Comparison of ENCODE assay signal across 1 cellular context in genomic region chr15:45298964-45299378, GRCh38.
TF ChIP-seq lines count a peak whose summit lies in the region.
"Not testable (repeated sequence)": the region's sequence is repeated elsewhere in the genome, so short reads cannot be mapped to it uniquely, and the experiment has no call there.

No MANE protein-coding gene starts in this region.

TF ChIP-seq in HepG2, 621 proteins besides CTCF, POLR2A, EP300 and RAD21 (continued from another document and continues in another):
- TF ChIP-seq ZKSCAN8 (CRISPR knock-in tag; IDR thresholded peaks at IDR 0.05; ENCODE audit: borderline replicate concordance) (peak; percentile 38; the same call in 1 of the 2 replicates), MLX (CRISPR knock-in tag; IDR thresholded peaks at IDR 0.05) (peak; percentile 55; the same call in 1 of the 2 replicates), MEF2D (CRISPR knock-in tag; IDR thresholded peaks at IDR 0.05) (peak; percentile 58; the same call in 1 of the 2 replicates), ZNF362 (CRISPR knock-in tag; IDR thresholded peaks at IDR 0.05; ENCODE audit: borderline replicate concordance) (0 out of 2 replicates have a peak, but pooled peaks have one; percentile 19), SOX6 (CRISPR knock-in tag; IDR thresholded peaks at IDR 0.05) (peak; percentile 98), PATZ1 (CRISPR knock-in tag; IDR thresholded peaks at IDR 0.05) (peak; percentile 60; the same call in 1 of the 2 replicates), ZBTB7B (CRISPR knock-in tag; IDR thresholded peaks at IDR 0.05) (peak; percentile 70), ZSCAN29 (CRISPR knock-in tag; conservative IDR thresholded peaks at IDR 0.05) (0 out of 2 replicates have a peak, but pooled peaks have one; percentile 22), ZNF556 (CRISPR knock-in tag; IDR thresholded peaks at IDR 0.05; ENCODE audit: borderline replicate concordance) (peak; percentile 29; the same call in 1 of the 2 replicates), SOX13 (IDR thresholded peaks at IDR 0.05) (peak; percentile 53; the same call in 1 of the 2 replicates), SOX13 (CRISPR knock-in tag; conservative IDR thresholded peaks at IDR 0.05 in 1 of 2, IDR thresholded peaks at IDR 0.05 in 1 of 2) (peak in 1 of 2 experiments; percentile 90; a peak in 2 of 4 replicates), THAP11 (CRISPR knock-in tag; IDR thresholded peaks at IDR 0.05) (peak; percentile 58; the same call in 1 of the 2 replicates), SIX1 (CRISPR knock-in tag; IDR thresholded peaks at IDR 0.05; ENCODE audit: borderline replicate concordance) (peak; percentile 25; the same call in 1 of the 2 replicates), ZNF652 (CRISPR knock-in tag; IDR thresholded peaks at IDR 0.05; ENCODE audit: borderline replicate concordance, low read depth) (peak; percentile 14; the same call in 1 of the 2 replicates), GATAD2A (CRISPR knock-in tag; IDR thresholded peaks at IDR 0.05) (peak; percentile 85), ASH2L (IDR thresholded peaks at IDR 0.05; ENCODE audit: insufficient read length, low read depth, low read length) (peak; percentile 37), ZNF331 (CRISPR knock-in tag; IDR thresholded peaks at IDR 0.05) (peak; percentile 75; the same call in 1 of the 2 replicates), HOMEZ (CRISPR knock-in tag; IDR thresholded peaks at IDR 0.05; ENCODE audit: low read depth) (peak; percentile 94; the same call in 1 of the 2 replicates), TBX2 (CRISPR knock-in tag; IDR thresholded peaks at IDR 0.05; ENCODE audit: borderline replicate concordance) (peak; percentile 57; the same call in 1 of the 2 replicates), ZBTB20 (CRISPR knock-in tag; IDR thresholded peaks at IDR 0.05; ENCODE audit: borderline replicate concordance, low read depth) (peak; percentile 54; the same call in 1 of the 2 replicates), FOXP4 (CRISPR knock-in tag; IDR thresholded peaks at IDR 0.05) (peak; percentile 66), POGZ (CRISPR knock-in tag; IDR thresholded peaks at IDR 0.05) (peak; percentile 95), ZHX1 (CRISPR knock-in tag; IDR thresholded peaks at IDR 0.05; ENCODE audit: low read depth) (peak; percentile 36; the same call in 1 of the 2 replicates), THAP7 (CRISPR knock-in tag; IDR thresholded peaks at IDR 0.05) (0 out of 2 replicates have a peak, but pooled peaks have one; percentile 61), LCORL (IDR thresholded peaks at IDR 0.05) (peak; percentile 86), LCORL (CRISPR knock-in tag; IDR thresholded peaks at IDR 0.05) (peak; percentile 98), FOXO1 (CRISPR knock-in tag; IDR thresholded peaks at IDR 0.05) (peak; percentile 80), KMT2A (CRISPR knock-in tag; IDR thresholded peaks at IDR 0.05) (0 out of 2 replicates have a peak, but pooled peaks have one; percentile 29), ISL2 (CRISPR knock-in tag; IDR thresholded peaks at IDR 0.05) (peak; percentile 67; the same call in 1 of the 2 replicates), IRF2 (CRISPR knock-in tag; IDR thresholded peaks at IDR 0.05) (0 out of 2 replicates have a peak, but pooled peaks have one; percentile 28), HMGXB4 (CRISPR knock-in tag; IDR thresholded peaks at IDR 0.05; ENCODE audit: borderline replicate concordance in 1 of 2, low read depth in 1 of 2) (0 out of 4 replicates have a peak, but pooled peaks of 1 of the 2 experiments have one; percentile 27), NR2C2 (CRISPR knock-in tag; IDR thresholded peaks at IDR 0.05; ENCODE audit: borderline replicate concordance) (peak; percentile 53; the same call in 1 of the 2 replicates), ETV5 (CRISPR knock-in tag; IDR thresholded peaks at IDR 0.05; ENCODE audit: borderline replicate concordance) (peak; percentile 60; the same call in 1 of the 2 replicates), TFDP2 (CRISPR knock-in tag; IDR thresholded peaks at IDR 0.05) (0 out of 2 replicates have a peak, but pooled peaks have one; percentile 24), ZNF746 (CRISPR knock-in tag; IDR thresholded peaks at IDR 0.05) (0 out of 2 replicates have a peak, but pooled peaks have one; percentile 72), BRF2 (CRISPR knock-in tag; IDR thresholded peaks at IDR 0.05) (0 out of 2 replicates have a peak, but pooled peaks have one; percentile 29), ZSCAN5A (CRISPR knock-in tag; IDR thresholded peaks at IDR 0.05; ENCODE audit: borderline replicate concordance) (peak; percentile 46; the same call in 1 of the 2 replicates), NFYB (CRISPR knock-in tag; IDR thresholded peaks at IDR 0.05) (peak; percentile 16; the same call in 1 of the 2 replicates), ZNF264 (CRISPR knock-in tag; IDR thresholded peaks at IDR 0.05) (peak; percentile 53), ZNF607 (CRISPR knock-in tag; IDR thresholded peaks at IDR 0.05; ENCODE audit: borderline replicate concordance) (peak; percentile 67; the same call in 1 of the 2 replicates), NR2F6 (IDR thresholded peaks at IDR 0.05) (peak; percentile 43), NR2F6 (CRISPR knock-in tag; IDR thresholded peaks at IDR 0.05) (peak; percentile 21; the same call in 1 of the 2 replicates), FOXJ3 (CRISPR knock-in tag; IDR thresholded peaks at IDR 0.05; ENCODE audit: borderline replicate concordance) (peak; percentile 55; the same call in 1 of the 2 replicates), RARA (CRISPR knock-in tag; IDR thresholded peaks at IDR 0.05) (peak; percentile 73)
- not testable (repeated sequence) for TF ChIP-seq SOX6 (IDR thresholded peaks at IDR 0.05)
